Comparison of ENCODE assay signal across 12 cellular contexts in the genomic region with DNA sequence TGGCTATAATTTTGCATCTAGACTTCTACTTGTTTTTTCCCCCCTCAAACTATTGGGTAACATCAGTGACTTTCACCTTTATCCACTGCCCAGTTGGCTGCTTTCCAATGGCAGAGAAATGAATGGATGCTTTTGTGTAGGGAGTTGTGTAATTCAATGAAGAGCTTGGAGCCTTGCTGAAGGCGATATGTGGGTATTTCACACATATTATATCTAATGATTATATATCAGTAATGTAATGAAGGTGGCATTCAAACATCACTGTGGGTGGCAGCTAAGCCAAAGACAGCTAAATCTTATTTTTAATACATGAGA.
DNase-seq lines count a peak whose midpoint lies in the region; ATAC-seq and TF ChIP-seq lines count a peak whose summit lies in the region.
"Had no signal": no experiment of that assay in that cellular context is flagged by ENCODE, and none has a peak within 500 bp of the region (broad histone marks: within the 10 kb centered on the region; RNA-seq: fewer than 3 reads in every experiment).

No MANE protein-coding gene starts in this region.

- CTCF ChIA-PET in Calu3 (lab: Charles Lee) = interaction anchor here (0.5 to 0.6 kb wide), 2 partner anchors 115 to 196 kb away, joined by 3 to 5 read pairs; no protein-coding TSS in a partner anchor

- peak; percentile 62 to 90 (median 89) for ATAC-seq in right lobe of liver
- no peak for ATAC-seq in activated T-cell treated with anti-CD3 and anti-CD28 coated beads, Interleukin-2, amount 50 U/mL, for 4 hours
- no peak for ATAC-seq in mucosa of descending colon
- ATAC-seq in GM19463 (IDR thresholded peaks at IDR 0.05; ENCODE audit: unreplicated experiment) = no peak
- ATAC-seq: natural killer cell treated with Interleukin-12 subunit alpha and Interleukin-12 subunit beta and Interleukin-15 and Interleukin-18, amount 100 ng/mL, for 72 hours had no signal

- no peak for TF ChIP-seq POLR2A in right lobe of liver (IDR thresholded peaks at IDR 0.05)

- no peak overlapping the region for H3K9ac ChIP-seq in endodermal cell (ENCODE audit: extremely low read depth, low read length, poor library complexity, severe bottlenecking)

- H3K27me3 ChIP-seq in endodermal cell (ENCODE audit: control insufficient read depth, insufficient read depth, low read length, poor library complexity, severe bottlenecking) = no peaks in the 10 kb centered on the region
- H3K27me3 ChIP-seq in right lobe of liver = no peaks in the 10 kb centered on the region
- H3K27me3 ChIP-seq: testis had no signal

- TF ChIP-seq CTCF in Calu3 (IDR thresholded peaks at IDR 0.05; ENCODE audit: unreplicated experiment) (no peak), endodermal cell (conservative IDR thresholded peaks at IDR 0.05) (no peak), right lobe of liver (IDR thresholded peaks at IDR 0.05) (no peak), mucosa of descending colon (IDR thresholded peaks at IDR 0.05) (no peak)

- H3K4me3 Mint-ChIP-seq in Calu3 (ENCODE audit: low read depth, unreplicated experiment) (no peak overlapping the region), endodermal cell (no peak overlapping the region)
- H3K4me3 Mint-ChIP-seq in activated T-cell treated with anti-CD3 and anti-CD28 coated beads, Interleukin-2, amount 50 U/mL, for 4 hours = no peak overlapping the region
- H3K4me3 Mint-ChIP-seq: natural killer cell treated with Interleukin-12 subunit alpha and Interleukin-12 subunit beta and Interleukin-15 and Interleukin-18, amount 100 ng/mL, for 72 hours had no signal

- H3K9me3 Mint-ChIP-seq in Calu3 (ENCODE audit: low read depth, unreplicated experiment) (no peaks in the 10 kb centered on the region), endodermal cell (no peaks in the 10 kb centered on the region)
- H3K9me3 Mint-ChIP-seq in activated T-cell treated with anti-CD3 and anti-CD28 coated beads, Interleukin-2, amount 50 U/mL, for 4 hours = no peaks in the 10 kb centered on the region

- no CpG with 5 or more reads among the region's 1 CpG for WGBS in endodermal cell (ENCODE audit: insufficient coverage in 1 of 2, insufficient read length in 1 of 2), 2 experiments
- WGBS in right lobe of liver (ENCODE audit: insufficient coverage, low coverage, low lambda C conversion rate, missing lambda C conversion rate) = 25% methylated on average over 1 of the region's 1 CpG

- H3K27ac ChIP-seq in endodermal cell (ENCODE audit: low read depth, low read length) (peak overlapping the region; percentile 26), right lobe of liver (no peak overlapping the region)
- H3K27ac ChIP-seq: testis had no signal

- H3K27me3 Mint-ChIP-seq in Calu3 (ENCODE audit: unreplicated experiment) (no peaks in the 10 kb centered on the region), endodermal cell (ENCODE audit: insufficient read depth) (no peaks in the 10 kb centered on the region)
- H3K27me3 Mint-ChIP-seq in activated T-cell treated with anti-CD3 and anti-CD28 coated beads, Interleukin-2, amount 50 U/mL, for 4 hours (ENCODE audit: low read depth) = peaks cover 4% of the 10 kb centered on the region
- H3K27me3 Mint-ChIP-seq: natural killer cell treated with Interleukin-12 subunit alpha and Interleukin-12 subunit beta and Interleukin-15 and Interleukin-18, amount 100 ng/mL, for 72 hours had no signal

- no peaks in the 10 kb centered on the region for H3K9me3 ChIP-seq in endodermal cell (ENCODE audit: control insufficient read depth, low read length)
- H3K9me3 ChIP-seq in right lobe of liver = no peaks in the 10 kb centered on the region
- no peaks in the 10 kb centered on the region for H3K9me3 ChIP-seq in mucosa of descending colon
- H3K9me3 ChIP-seq: testis had no signal

- H3K4me1 Mint-ChIP-seq in Calu3 (ENCODE audit: low read depth, unreplicated experiment) (peaks cover 37% of the 10 kb centered on the region), endodermal cell (peaks cover 4% of the 10 kb centered on the region)
- H3K4me1 Mint-ChIP-seq in activated T-cell treated with anti-CD3 and anti-CD28 coated beads, Interleukin-2, amount 50 U/mL, for 4 hours (ENCODE audit: low read depth) = no peaks in the 10 kb centered on the region

- H3K4me3 ChIP-seq in endodermal cell (ENCODE audit: low read length) (no peak overlapping the region), right lobe of liver (no peak overlapping the region), mucosa of descending colon (no peak overlapping the region)
- H3K4me3 ChIP-seq: testis had no signal

- H3K27ac Mint-ChIP-seq in Calu3 (ENCODE audit: unreplicated experiment) = peak overlapping the region; percentile 91
- no peak overlapping the region for H3K27ac Mint-ChIP-seq in endodermal cell
- H3K27ac Mint-ChIP-seq: natural killer cell treated with Interleukin-12 subunit alpha and Interleukin-12 subunit beta and Interleukin-15 and Interleukin-18, amount 100 ng/mL, for 72 hours had no signal

- no TSS peak for BruUV-seq in Calu3 (replicated peaks; lab: Mats Ljungman, UMichigan)

- intact Hi-C loops in Calu3 (cut with micrococcal nuclease; ENCODE audit: unreplicated experiment) = loop anchor here (2.0 to 10.0 kb wide), 2 partner anchors 49 to 959 kb away; no protein-coding TSS in a partner anchor
- intact Hi-C loops in right lobe of liver (cut with DNase I) = no loop called here
- intact Hi-C loops in mucosa of descending colon (cut with DNase I, micrococcal nuclease) = no loop called here

- no peaks in the 10 kb centered on the region for H3K36me3 ChIP-seq in endodermal cell (ENCODE audit: control insufficient read depth, insufficient read depth, low read length)
- no peaks in the 10 kb centered on the region for H3K36me3 ChIP-seq in right lobe of liver
- no peaks in the 10 kb centered on the region for H3K36me3 ChIP-seq in mucosa of descending colon (ENCODE audit: low read depth)

- peaks cover 10% of the 10 kb centered on the region for H3K36me3 Mint-ChIP-seq in Calu3 (ENCODE audit: insufficient read depth, unreplicated experiment)
- H3K36me3 Mint-ChIP-seq in endodermal cell (ENCODE audit: low read depth) = no peaks in the 10 kb centered on the region
- H3K36me3 Mint-ChIP-seq in activated T-cell treated with anti-CD3 and anti-CD28 coated beads, Interleukin-2, amount 50 U/mL, for 4 hours (ENCODE audit: insufficient read depth) = no peaks in the 10 kb centered on the region
- H3K36me3 Mint-ChIP-seq: natural killer cell treated with Interleukin-12 subunit alpha and Interleukin-12 subunit beta and Interleukin-15 and Interleukin-18, amount 100 ng/mL, for 72 hours had no signal

- DNase-seq in Calu3 (peak; percentile 78), NCI-H460 (ENCODE audit: extremely low read depth, low read depth) (peak; percentile 78), endodermal cell (no peak), right lobe of liver (peak in 1 of 3 donors; percentile 70), mucosa of descending colon (no peak), T-helper 9 cell (no peak)
- DNase-seq in activated T-cell treated with anti-CD3 and anti-CD28 coated beads, Interleukin-2, amount 50 U/mL, for 4 hours = no peak
- DNase-seq: NCI-H526 treated with DMSO at 0.1 percent for 48 hours; stimulated activated CD4-positive, alpha-beta T cell treated with anti-CD3 and anti-CD28 coated beads, Interleukin-2, amount 100 ng/mL, for 48 hours; testis had no signal

- H3K4me1 ChIP-seq in endodermal cell (ENCODE audit: control insufficient read depth, insufficient read depth, low read length) = no peaks in the 10 kb centered on the region
- peaks cover 0 to 3% (median 0%) of the 10 kb centered on the region in 4 donors for H3K4me1 ChIP-seq in right lobe of liver
- no peaks in the 10 kb centered on the region for H3K4me1 ChIP-seq in mucosa of descending colon (ENCODE audit: low read depth)
- H3K4me1 ChIP-seq: testis had no signal

Comparison
In these comparisons a context has a peak if more than half of its experiments do, and no peak if none do; other contexts are left out.
1. DNase-seq: peak in Calu3 (single experiment) and NCI-H460 (single experiment); none in endodermal cell (single experiment), activated T-cell treated with anti-CD3 and anti-CD28 coated beads, Interleukin-2, amount 50 U/mL, for 4 hours (single experiment), mucosa of descending colon (0 of 3) and T-helper 9 cell (single experiment).
2. ATAC-seq: peak in right lobe of liver (4 of 4); none in activated T-cell treated with anti-CD3 and anti-CD28 coated beads, Interleukin-2, amount 50 U/mL, for 4 hours (0 of 2), mucosa of descending colon (single experiment) and GM19463 (single experiment).